16 cellular contexts compared by ENCODE assay signal in the genomic region with DNA sequence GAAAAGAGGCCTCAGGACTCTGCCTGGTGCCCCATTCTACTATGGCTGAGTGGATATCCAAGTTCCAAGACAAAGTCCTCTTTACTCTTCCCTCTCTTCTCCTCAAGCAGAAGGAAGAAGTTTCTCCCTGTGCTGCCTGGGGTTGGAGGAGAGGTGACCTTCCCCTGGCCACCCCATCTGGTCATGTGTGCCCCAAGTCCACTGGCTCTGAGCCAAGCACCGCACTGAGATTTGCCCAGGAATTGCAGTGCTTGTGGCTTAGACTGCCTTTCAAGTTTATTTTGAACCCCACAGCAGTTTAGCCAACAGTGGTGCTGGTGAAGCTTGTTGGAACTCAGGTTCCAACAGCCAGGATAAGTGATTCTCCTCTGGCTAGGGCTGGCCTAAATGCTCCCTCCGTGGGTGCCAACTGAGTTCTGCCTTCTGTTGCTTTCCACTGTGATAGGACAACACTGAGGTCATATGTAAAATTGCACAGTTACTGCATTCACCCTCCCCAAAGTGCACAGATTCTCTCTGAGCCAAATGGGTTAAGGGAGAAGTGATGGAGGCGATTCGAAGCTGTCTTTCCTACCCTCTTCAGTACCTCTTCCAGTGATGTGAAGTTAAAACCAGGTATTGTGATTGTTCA.
DNase-seq lines count a peak whose midpoint lies in the region; TF ChIP-seq lines count a peak whose summit lies in the region.
"Had no signal": no experiment of that assay in that cellular context is flagged by ENCODE, and none has a peak within 500 bp of the region (broad histone marks: within the 10 kb centered on the region; RNA-seq: fewer than 3 reads in every experiment).

No MANE protein-coding gene starts in this region.

- H3K27me3 Mint-ChIP-seq in dendritic cell treated with granulocyte-macrophage colony-stimulating factor and Interleukin-4, amounts not matched to agents 40 ng/mL and 50 ng/mL, for 4 days, result peaks cover 2% of the 10 kb centered on the region
- no peaks in the 10 kb centered on the region for H3K27me3 Mint-ChIP-seq in neural crest cell (ENCODE audit: low read depth)

- TF ChIP-seq CTCF in neural crest cell (conservative IDR thresholded peaks at IDR 0.05) (no peak), lower leg skin (IDR thresholded peaks at IDR 0.05) (no peak)

- no peak for TF ChIP-seq POLR2A in lower leg skin (IDR thresholded peaks at IDR 0.05)

- intact Hi-C loops in dendritic cell treated with granulocyte-macrophage colony-stimulating factor and Interleukin-4, amounts not matched to agents 40 ng/mL and 50 ng/mL, for 4 days (cut with micrococcal nuclease), result loop anchor here (2.0 to 10.0 kb wide), 2 partner anchors 14 to 50 kb away; no protein-coding TSS in a partner anchor
- intact Hi-C loops in lower leg skin (cut with DNase I; ENCODE audit: low total_unique reads), result no loop called here

- peak overlapping the region; percentile 64 for H3K4me3 Mint-ChIP-seq in dendritic cell treated with granulocyte-macrophage colony-stimulating factor and Interleukin-4, amounts not matched to agents 40 ng/mL and 50 ng/mL, for 4 days
- H3K4me3 Mint-ChIP-seq in neural crest cell, result no peak overlapping the region
- H3K4me3 Mint-ChIP-seq: CD8-positive, alpha-beta memory T cell; GM23338 had no signal

- peaks cover 19% of the 10 kb centered on the region for H3K9me3 Mint-ChIP-seq in dendritic cell treated with granulocyte-macrophage colony-stimulating factor and Interleukin-4, amounts not matched to agents 40 ng/mL and 50 ng/mL, for 4 days
- H3K9me3 Mint-ChIP-seq in neural crest cell, result peaks cover 6% of the 10 kb centered on the region

- peak; percentile 12 for DNase-seq in DMS 273 (lab: John Stamatoyannopoulos, UW; ENCODE audit: unreplicated experiment)
- DNase-seq in DMS 273 treated with DMSO at 0.1 percent for 48 hours (lab: John Stamatoyannopoulos, UW), result no peak
- DNase-seq in neural crest cell (ENCODE audit: low read depth, low spot score), result no peak
- no peak for DNase-seq in cerebellar cortex (ENCODE audit: low spot score)
- DNase-seq in lower leg skin (ENCODE audit: low spot score in 2 of 2), result no peak
- DNase-seq in anterior cingulate cortex (lab: John Stamatoyannopoulos, UW), result no peak
- DNase-seq: CD4-positive, CD25-positive, alpha-beta regulatory T cell; CD8-positive, alpha-beta memory T cell; COR-L47; DMS153; DMS79; GDM1; HCEC 1CT had no signal

- no peak overlapping the region for H3K4me3 ChIP-seq in lower leg skin (ENCODE audit: low read depth, poor library complexity, severe bottlenecking)
- H3K4me3 ChIP-seq: BLaER1, GM23338 had no signal

- WGBS in lower leg skin, 2 donors, result 70 to 76% methylated on average over 4 of the region's 4 CpGs

- H3K36me3 Mint-ChIP-seq in dendritic cell treated with granulocyte-macrophage colony-stimulating factor and Interleukin-4, amounts not matched to agents 40 ng/mL and 50 ng/mL, for 4 days (ENCODE audit: low read depth), result peaks cover 49% of the 10 kb centered on the region
- H3K36me3 Mint-ChIP-seq in neural crest cell (ENCODE audit: low read depth), result peaks cover 8% of the 10 kb centered on the region
- H3K36me3 Mint-ChIP-seq: CD4-positive, CD25-positive, alpha-beta regulatory T cell had no signal

- peak overlapping the region; percentile 92 for H3K27ac Mint-ChIP-seq in dendritic cell treated with granulocyte-macrophage colony-stimulating factor and Interleukin-4, amounts not matched to agents 40 ng/mL and 50 ng/mL, for 4 days
- peak overlapping the region; percentile 20 for H3K27ac Mint-ChIP-seq in neural crest cell (ENCODE audit: unreplicated experiment)
- H3K27ac Mint-ChIP-seq: CD4-positive, CD25-positive, alpha-beta regulatory T cell; CD8-positive, alpha-beta memory T cell; GM23338 had no signal

- H3K4me1 Mint-ChIP-seq in dendritic cell treated with granulocyte-macrophage colony-stimulating factor and Interleukin-4, amounts not matched to agents 40 ng/mL and 50 ng/mL, for 4 days (ENCODE audit: low read depth), result peaks cover 62% of the 10 kb centered on the region
- H3K4me1 Mint-ChIP-seq in neural crest cell, result peaks cover 13% of the 10 kb centered on the region
- H3K4me1 Mint-ChIP-seq: CD4-positive, CD25-positive, alpha-beta regulatory T cell; CD8-positive, alpha-beta memory T cell; GM23338 had no signal
